In the genomic region with DNA sequence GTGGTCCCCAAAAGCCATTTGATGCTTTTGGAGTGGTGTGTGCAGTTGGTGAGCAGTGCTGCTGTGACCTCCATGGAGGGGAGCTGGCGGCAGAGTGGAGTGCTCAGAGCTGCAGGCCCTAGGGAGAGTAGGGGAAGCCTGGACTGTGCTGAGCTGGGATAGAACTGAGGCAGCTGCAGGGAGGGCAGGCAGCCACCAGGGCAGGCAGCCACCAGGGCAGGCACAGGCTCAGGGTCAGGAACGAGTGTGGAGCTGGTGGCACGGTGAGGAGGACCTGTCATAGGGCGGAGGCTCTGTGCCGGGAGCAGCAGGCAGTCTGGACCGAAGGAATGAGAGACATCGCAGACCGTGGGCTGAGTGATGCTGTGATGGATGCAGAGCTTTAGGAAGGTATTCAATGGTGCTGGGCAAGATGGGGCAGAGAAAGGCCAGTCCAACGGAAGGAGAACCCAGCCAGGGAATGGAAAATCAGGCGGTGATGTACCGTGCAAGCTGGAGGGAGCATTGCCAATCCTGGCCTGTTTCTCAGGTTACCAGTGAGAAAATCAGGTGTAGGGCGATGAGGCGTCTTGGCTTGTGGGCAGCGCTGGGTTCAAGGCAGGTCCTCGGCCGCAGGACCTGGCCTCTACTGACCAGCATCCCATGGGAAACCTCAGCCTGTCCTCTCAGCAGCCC, we compare ENCODE assay signal across 1 cellular context.
TF ChIP-seq lines count a peak whose summit lies in the region.

No MANE protein-coding gene starts in this region.

TF ChIP-seq in H1, 55 proteins besides CTCF, POLR2A, EP300 and RAD21 (continued from another document):
- TF ChIP-seq USF2 (IDR thresholded peaks at IDR 0.05; ENCODE audit: low read length): no peak
- TF ChIP-seq CEBPB (IDR thresholded peaks at IDR 0.05; ENCODE audit: low read depth, low read length): no peak
